2 cellular contexts compared by ENCODE assay signal in the genomic region with DNA sequence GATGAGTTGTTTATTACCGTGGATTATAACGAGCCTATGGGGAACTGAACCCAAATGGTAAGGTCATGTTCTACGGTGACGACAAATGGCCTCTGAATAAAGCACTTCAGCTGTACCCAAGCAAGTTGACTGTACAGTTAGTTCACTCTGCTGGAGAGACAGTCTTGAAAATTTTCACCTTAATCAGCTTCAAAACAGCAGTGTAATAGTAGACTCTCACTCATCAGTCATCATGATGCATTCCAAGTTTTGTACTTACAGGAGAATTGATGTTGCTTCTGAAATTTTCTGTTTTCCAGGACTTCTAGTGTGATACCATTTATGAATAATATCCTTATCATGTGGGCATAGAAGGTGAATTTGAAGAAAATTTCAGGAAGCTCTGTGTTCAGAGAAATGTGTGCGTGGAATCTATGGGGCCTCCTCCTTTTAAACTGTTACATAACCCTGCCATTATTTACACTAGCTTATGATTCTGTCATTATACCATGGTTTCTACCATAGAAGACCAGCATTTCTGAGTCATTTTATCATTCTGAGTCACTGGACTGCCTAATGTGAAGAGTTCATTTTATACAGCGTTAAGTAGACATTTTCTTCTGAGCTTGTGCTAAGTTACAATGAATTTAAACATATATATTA.
TF ChIP-seq lines count a peak whose summit lies in the region.

No MANE protein-coding gene starts in this region.

TF ChIP-seq in endothelial cell of umbilical vein, 7 proteins besides CTCF, POLR2A, EP300 and RAD21:
- TF ChIP-seq POLR2AphosphoS5 (IDR thresholded peaks at IDR 0.05; ENCODE audit: insufficient read depth, low read depth, low read length) (no peak), FOS (IDR thresholded peaks at IDR 0.05; ENCODE audit: borderline replicate concordance, insufficient read depth, low read length) (peak; percentile 10)

TF ChIP-seq in GM23338, 12 proteins besides CTCF, POLR2A, EP300 and RAD21:
- TF ChIP-seq REST (IDR thresholded peaks at IDR 0.05; ENCODE audit: unreplicated experiment) (no peak), EZH2 (IDR thresholded peaks at IDR 0.05; ENCODE audit: low read depth, unreplicated experiment) (no peak), ZNF114 (CRISPR knock-in tag; IDR thresholded peaks at IDR 0.05) (no peak), JUNB (IDR thresholded peaks at IDR 0.05; ENCODE audit: unreplicated experiment) (no peak), POLR2AphosphoS5 (IDR thresholded peaks at IDR 0.05; ENCODE audit: low read depth) (no peak), ZNF462 (CRISPR knock-in tag; IDR thresholded peaks at IDR 0.05) (no peak), ZNF331 (CRISPR knock-in tag; IDR thresholded peaks at IDR 0.05; ENCODE audit: low read depth) (no peak), STAT1 (IDR thresholded peaks at IDR 0.05; ENCODE audit: unreplicated experiment) (no peak), NANOG (IDR thresholded peaks at IDR 0.05; ENCODE audit: borderline replicate concordance) (no peak)
- TF ChIP-seq, protein P1, sequence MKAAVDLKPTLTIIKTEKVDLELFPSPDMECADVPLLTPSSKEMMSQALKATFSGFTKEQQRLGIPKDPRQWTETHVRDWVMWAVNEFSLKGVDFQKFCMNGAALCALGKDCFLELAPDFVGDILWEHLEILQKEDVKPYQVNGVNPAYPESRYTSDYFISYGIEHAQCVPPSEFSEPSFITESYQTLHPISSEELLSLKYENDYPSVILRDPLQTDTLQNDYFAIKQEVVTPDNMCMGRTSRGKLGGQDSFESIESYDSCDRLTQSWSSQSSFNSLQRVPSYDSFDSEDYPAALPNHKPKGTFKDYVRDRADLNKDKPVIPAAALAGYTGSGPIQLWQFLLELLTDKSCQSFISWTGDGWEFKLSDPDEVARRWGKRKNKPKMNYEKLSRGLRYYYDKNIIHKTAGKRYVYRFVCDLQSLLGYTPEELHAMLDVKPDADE (IDR thresholded peaks at IDR 0.05) = no peak
